ENCODE assay signal across 9 cellular contexts in the genomic region with DNA sequence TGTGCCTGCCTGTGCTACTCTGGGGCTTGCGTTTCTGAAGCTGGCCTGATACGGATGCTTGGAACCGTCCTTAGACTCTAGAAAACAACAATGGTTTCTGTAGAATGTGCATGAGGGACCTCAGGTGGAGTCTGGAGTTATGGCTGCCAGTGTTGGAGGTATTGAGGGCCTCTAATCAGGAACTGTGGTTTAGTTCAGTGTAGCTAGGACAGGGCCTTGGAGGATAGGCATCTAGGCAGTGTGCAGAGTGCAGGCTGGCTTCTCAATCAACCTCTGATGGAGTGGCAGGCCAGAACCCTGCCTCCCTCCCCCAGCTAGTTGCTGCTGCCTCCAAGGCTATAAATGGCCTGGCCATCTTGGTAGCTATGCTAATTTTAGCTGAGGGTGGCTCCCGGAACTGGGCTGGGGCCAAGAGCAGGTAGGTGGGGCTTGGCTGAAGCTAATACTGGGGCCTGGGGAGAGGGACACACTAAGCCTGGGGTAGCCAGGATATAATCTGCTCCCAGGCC. TPM values are rescaled to one million over a fixed set of nuclear protein-coding genes. Genes with fewer than 3 reads are reported as not detected.
DNase-seq lines count a peak whose midpoint lies in the region; ATAC-seq and TF ChIP-seq lines count a peak whose summit lies in the region.
"Had no signal": no experiment of that assay in that cellular context is flagged by ENCODE, and none has a peak within 500 bp of the region (broad histone marks: within the 10 kb centered on the region; RNA-seq: fewer than 3 reads in every experiment).

No MANE protein-coding gene starts in this region.

- no peak for TF ChIP-seq CTCF in GM10248 (IDR thresholded peaks at IDR 0.05; ENCODE audit: control extremely low read depth, extremely low read depth, low read depth, missing control alignments)
- no peak for TF ChIP-seq CTCF in NB4 (IDR thresholded peaks at IDR 0.05; ENCODE audit: low read depth, low read length)

- H3K9me3 ChIP-seq in esophagus (ENCODE audit: control insufficient read depth in 2 of 2, insufficient read depth in 1 of 2, low read depth in 1 of 2, low read length in 1 of 2) (no peaks in the 10 kb centered on the region), stomach smooth muscle (ENCODE audit: control insufficient read depth in 2 of 2, low read length in 2 of 2) (no peaks in the 10 kb centered on the region), GM23248 (ENCODE audit: low read depth) (no peaks in the 10 kb centered on the region)

- CTCF ChIA-PET in GM10248 (lab: Yijun Ruan, JAX): interaction anchor here (1.1 to 43.8 kb wide), 7 partner anchors 10 to 211 kb away, joined by 3 to 1411 read pairs (median 35); a partner anchor contains a TSS

- POLR2A ChIA-PET in GM10248 (lab: Yijun Ruan, JAX): no interaction called here

- H3K36me3 ChIP-seq in esophagus (ENCODE audit: control insufficient read depth in 2 of 2, insufficient read depth in 2 of 2, low read length in 1 of 2): no peaks in the 10 kb centered on the region
- no peaks in the 10 kb centered on the region for H3K36me3 ChIP-seq in stomach smooth muscle (ENCODE audit: control insufficient read depth in 2 of 2, insufficient read depth in 2 of 2, low read length in 2 of 2)
- H3K36me3 ChIP-seq in GM23248 (ENCODE audit: low read depth): no peaks in the 10 kb centered on the region

- H3K27me3 ChIP-seq in esophagus (ENCODE audit: control insufficient read depth in 1 of 2, insufficient read depth in 2 of 2, low read length in 2 of 2) (no peaks in the 10 kb centered on the region), stomach smooth muscle (ENCODE audit: control insufficient read depth in 1 of 2, insufficient read depth in 2 of 2, low read length in 2 of 2) (no peaks in the 10 kb centered on the region), GM23248 (replicated peaks; ENCODE audit: insufficient read depth) (no peaks in the 10 kb centered on the region)
- H3K27me3 ChIP-seq: dorsolateral prefrontal cortex had no signal

- H3F3A ChIP-seq in GM23248 (ENCODE audit: insufficient read depth): no peaks in the 10 kb centered on the region

- no peaks in the 10 kb centered on the region for H4K20me1 ChIP-seq in GM23248 (ENCODE audit: insufficient read depth)

- TF ChIP-seq POLR2A in NB4 (IDR thresholded peaks at IDR 0.05; ENCODE audit: extremely low read depth, insufficient read length): no peak

- H3K4me3 ChIP-seq in NB4 (ENCODE audit: low read depth, low read length) (peak overlapping the region; percentile 73), esophagus (ENCODE audit: low read depth in 1 of 2, low read length in 2 of 2) (no peak overlapping the region), stomach smooth muscle (ENCODE audit: low read length in 2 of 2) (peak overlapping the region; percentile 60 to 69), GM23248 (no peak overlapping the region)

- no peak overlapping the region for H3K4me2 ChIP-seq in GM23248 (ENCODE audit: unreplicated experiment)

- in situ Hi-C loops in GM23248 (cut with MboI): no loop called here

- H3K9ac ChIP-seq in stomach smooth muscle (ENCODE audit: low read length in 2 of 2): no peak overlapping the region
- H3K9ac ChIP-seq in GM23248: no peak overlapping the region

- H3K9me2 ChIP-seq in GM23248 (ENCODE audit: insufficient read depth): no peaks in the 10 kb centered on the region

- WGBS in esophagus, 2 donors: 49 to 57% methylated on average over 4 of the region's 4 CpGs
- 58 to 63% methylated on average over 4 of the region's 4 CpGs for WGBS in GM23248 (ENCODE audit: low coverage in 1 of 2, low lambda C conversion rate in 2 of 2, missing lambda C conversion rate in 2 of 2), 2 experiments

- H3K27ac ChIP-seq in esophagus (ENCODE audit: low read depth in 2 of 2, low read length in 1 of 2): peak overlapping the region; percentile 32 to 41
- H3K27ac ChIP-seq in stomach smooth muscle (ENCODE audit: low read length): no peak overlapping the region
- no peak overlapping the region for H3K27ac ChIP-seq in GM23248

- H3K4me1 ChIP-seq in esophagus (ENCODE audit: control insufficient read depth in 2 of 2, insufficient read depth in 2 of 2, low read length in 1 of 2) (peaks cover 4 to 11% of the 10 kb centered on the region in 2 donors), stomach smooth muscle (ENCODE audit: control insufficient read depth, insufficient read depth, low read length) (peaks cover 49% of the 10 kb centered on the region), GM23248 (ENCODE audit: insufficient read depth) (peaks cover 17% of the 10 kb centered on the region)

- ATAC-seq in GM21390 (IDR thresholded peaks at IDR 0.05; ENCODE audit: unreplicated experiment): peak; percentile 39

- no peak overlapping the region for H2AFZ ChIP-seq in GM23248

- DNase-seq in GM10248 (ENCODE audit: extremely low spot score) (peak; percentile 67), NB4 (ENCODE audit: low read depth) (peak; percentile 71), NCI-H1417 treated with DMSO at 0.1 percent for 48 hours (lab: John Stamatoyannopoulos, UW) (no peak), GM23248 (no peak)
- DNase-seq in stimulated activated CD4-positive, alpha-beta T cell treated with anti-CD3 and anti-CD28 coated beads, Interleukin-1b, Interleukin-23, amount 100 ng/mL, for 48 hours: no peak

- peaks cover 88% of the 10 kb centered on the region for H3K79me2 ChIP-seq in GM23248 (ENCODE audit: insufficient read depth)

RNA-seq across cellular contexts. Expression of a gene that starts 4.0 kb away (rescaled TPM):
- polyA plus RNA-seq in esophagus (10 to 100 TPM; 29.5 to 42.7 TPM), GM23248 (2016; fragmentation: Nextera tagmentation; extraction: Ambion mirVana) (22.0 and 22.3 TPM in 2 replicates)
- total RNA-seq in GM23248 (2014; rRNA removed; shearing (Covaris generic)): 24.6 and 63.4 TPM in 2 replicates

RNA-seq across cellular contexts. Expression of a gene that starts 18.7 kb away (rescaled TPM):
- polyA plus RNA-seq in esophagus (10 to 100 TPM; 48.0 to 79.0 TPM), GM23248 (2016; fragmentation: Nextera tagmentation; extraction: Ambion mirVana) (59.5 and 61.4 TPM in 2 replicates)
- total RNA-seq in GM23248 (2014; rRNA removed; shearing (Covaris generic)): 42.0 and 45.5 TPM in 2 replicates

RNA-seq across cellular contexts. Expression of a gene that starts 51.1 kb away (rescaled TPM):
- polyA plus RNA-seq in esophagus (10 to 100 TPM; 34.0 to 36.9 TPM), GM23248 (2016; fragmentation: Nextera tagmentation; extraction: Ambion mirVana) (14.7 and 17.8 TPM in 2 replicates)
- total RNA-seq in GM23248 (2014; rRNA removed; shearing (Covaris generic)): 10.1 and 19.0 TPM in 2 replicates

Comparison
In these comparisons a context has a peak if more than half of its experiments do, and no peak if none do; other contexts are left out.
1. DNase-seq: peak in GM10248 (single experiment) and NB4 (single experiment); none in NCI-H1417 treated with DMSO at 0.1 percent for 48 hours (single experiment), stimulated activated CD4-positive, alpha-beta T cell treated with anti-CD3 and anti-CD28 coated beads, Interleukin-1b, Interleukin-23, amount 100 ng/mL, for 48 hours (single experiment) and GM23248 (single experiment).
2. H3K4me3 ChIP-seq: peak in NB4 (single experiment) and stomach smooth muscle (2 of 2); none in esophagus (0 of 2) and GM23248 (single experiment).
3. H3K27ac ChIP-seq: peak in esophagus (2 of 2); none in stomach smooth muscle (single experiment) and GM23248 (single experiment).